Comparison of ENCODE assay signal across 1 cellular context in genomic region chr10:100654835-100655759, GRCh38.
TF ChIP-seq lines count a peak whose summit lies in the region.

No MANE protein-coding gene starts in this region.

TF ChIP-seq in HEK293, 187 proteins besides CTCF, POLR2A, EP300 and RAD21 (continued from another document and continues in another):
- TF ChIP-seq PRDM6 (tag by site-specific recombination; IDR thresholded peaks at IDR 0.05) (peak; percentile 100), ZNF426 (tag by site-specific recombination; IDR thresholded peaks at IDR 0.05) (no peak), ZNF175 (tag by site-specific recombination; IDR thresholded peaks at IDR 0.05) (no peak), ZIC2 (tag by site-specific recombination; IDR thresholded peaks at IDR 0.05) (peak; percentile 78), REST (tag by site-specific recombination; IDR thresholded peaks at IDR 0.05) (peak; percentile 13; the same call in 1 of the 2 replicates), ZEB2 (tag by site-specific recombination; IDR thresholded peaks at IDR 0.05) (no peak; the same call in 1 of the 2 replicates), ZNF221 (tag by site-specific recombination; IDR thresholded peaks at IDR 0.05; ENCODE audit: borderline replicate concordance) (no peak), KLF10 (tag by site-specific recombination; IDR thresholded peaks at IDR 0.05) (peak; percentile 72), TCF7L2 (IDR thresholded peaks at IDR 0.05; ENCODE audit: borderline replicate concordance, low read depth, low read length) (peak; percentile 91; the same call in 1 of the 2 replicates), ZNF843 (tag by site-specific recombination; IDR thresholded peaks at IDR 0.05) (peak; percentile 83), PRDM1 (tag by site-specific recombination; IDR thresholded peaks at IDR 0.05) (no peak), ZNF404 (tag by site-specific recombination; IDR thresholded peaks at IDR 0.05) (no peak), ZNF549 (tag by site-specific recombination; IDR thresholded peaks at IDR 0.05) (no peak), ZBTB20 (tag by site-specific recombination; IDR thresholded peaks at IDR 0.05) (peak; percentile 95), ZNF19 (tag by site-specific recombination; IDR thresholded peaks at IDR 0.05; ENCODE audit: low read depth) (no peak), ZNF202 (tag by site-specific recombination; IDR thresholded peaks at IDR 0.05; ENCODE audit: borderline replicate concordance) (peak; percentile 67; the same call in 1 of the 2 replicates), BCL11A (tag by site-specific recombination; IDR thresholded peaks at IDR 0.05; ENCODE audit: low read depth) (no peak), ZNF501 (tag by site-specific recombination; IDR thresholded peaks at IDR 0.05) (peak; percentile 14; the same call in 1 of the 2 replicates), SETDB1 (IDR thresholded peaks at IDR 0.05; ENCODE audit: insufficient read length, low read length) (no peak), ZNF830 (tag by site-specific recombination; IDR thresholded peaks at IDR 0.05; ENCODE audit: low read depth) (no peak), ZNF664 (tag by site-specific recombination; IDR thresholded peaks at IDR 0.05) (peak; percentile 32; the same call in 1 of the 2 replicates), ZNF837 (tag by site-specific recombination; IDR thresholded peaks at IDR 0.05) (0 out of 2 replicates have a peak, but pooled peaks have one; percentile 18), EGR2 (tag by site-specific recombination; IDR thresholded peaks at IDR 0.05; ENCODE audit: low read depth) (peak; percentile 57; the same call in 1 of the 2 replicates), ZNF776 (tag by site-specific recombination; IDR thresholded peaks at IDR 0.05; ENCODE audit: borderline replicate concordance) (no peak), ZNF785 (tag by site-specific recombination; IDR thresholded peaks at IDR 0.05) (no peak; the same call in 1 of the 2 replicates), ZNF48 (tag by site-specific recombination; IDR thresholded peaks at IDR 0.05) (no peak), ZNF266 (tag by site-specific recombination; IDR thresholded peaks at IDR 0.05; ENCODE audit: low read depth) (no peak), ZFP3 (tag by site-specific recombination; IDR thresholded peaks at IDR 0.05; ENCODE audit: low read depth) (no peak), ZNF37A (tag by site-specific recombination; IDR thresholded peaks at IDR 0.05) (no peak), ZNF248 (tag by site-specific recombination; IDR thresholded peaks at IDR 0.05) (no peak), ZNF184 (tag by site-specific recombination; IDR thresholded peaks at IDR 0.05) (0 out of 2 replicates have a peak, but pooled peaks have one; percentile 48), KLF17 (tag by site-specific recombination; IDR thresholded peaks at IDR 0.05) (peak; percentile 69), ZNF112 (tag by site-specific recombination; IDR thresholded peaks at IDR 0.05) (no peak), HOXC10 (CRISPR knock-in tag; IDR thresholded peaks at IDR 0.05) (no peak), ZNF544 (tag by site-specific recombination; IDR thresholded peaks at IDR 0.05) (no peak), ZNF707 (tag by site-specific recombination; IDR thresholded peaks at IDR 0.05) (0 out of 2 replicates have a peak, but pooled peaks have one; percentile 33), ZNF280D (tag by site-specific recombination; IDR thresholded peaks at IDR 0.05) (no peak), GLI2 (tag by site-specific recombination; IDR thresholded peaks at IDR 0.05; ENCODE audit: borderline replicate concordance, low read depth) (peak; percentile 62; the same call in 1 of the 2 replicates), ZNF585B (tag by site-specific recombination; IDR thresholded peaks at IDR 0.05) (no peak), ZNF488 (tag by site-specific recombination; IDR thresholded peaks at IDR 0.05) (peak; percentile 52; the same call in 1 of the 2 replicates), SCRT2 (tag by site-specific recombination; IDR thresholded peaks at IDR 0.05) (no peak), ZNF274 (IDR thresholded peaks at IDR 0.05; ENCODE audit: low read length) (no peak), ZNF274 (tag by site-specific recombination; IDR thresholded peaks at IDR 0.05; ENCODE audit: borderline replicate concordance) (no peak), ZNF223 (tag by site-specific recombination; IDR thresholded peaks at IDR 0.05) (peak; percentile 79; the same call in 1 of the 2 replicates), ZNF24 (tag by site-specific recombination; IDR thresholded peaks at IDR 0.05) (0 out of 2 replicates have a peak, but pooled peaks have one; percentile 22), BCL6B (tag by site-specific recombination; IDR thresholded peaks at IDR 0.05) (peak; percentile 33; the same call in 1 of the 2 replicates), ZNF571 (tag by site-specific recombination; IDR thresholded peaks at IDR 0.05) (no peak), TRIM28 (IDR thresholded peaks at IDR 0.05; ENCODE audit: borderline replicate concordance, low read length) (no peak), ZNF596 (tag by site-specific recombination; IDR thresholded peaks at IDR 0.05) (no peak), ZNF513 (tag by site-specific recombination; IDR thresholded peaks at IDR 0.05) (no peak), ZNF214 (tag by site-specific recombination; IDR thresholded peaks at IDR 0.05; ENCODE audit: borderline replicate concordance) (no peak), ZNF530 (tag by site-specific recombination; IDR thresholded peaks at IDR 0.05; ENCODE audit: low read depth) (no peak), ZNF623 (tag by site-specific recombination; IDR thresholded peaks at IDR 0.05) (no peak), ZNF18 (tag by site-specific recombination; IDR thresholded peaks at IDR 0.05) (no peak), ZNF416 (tag by site-specific recombination; IDR thresholded peaks at IDR 0.05) (no peak), ZNF658 (tag by site-specific recombination; IDR thresholded peaks at IDR 0.05) (no peak)
